In the genomic region with DNA sequence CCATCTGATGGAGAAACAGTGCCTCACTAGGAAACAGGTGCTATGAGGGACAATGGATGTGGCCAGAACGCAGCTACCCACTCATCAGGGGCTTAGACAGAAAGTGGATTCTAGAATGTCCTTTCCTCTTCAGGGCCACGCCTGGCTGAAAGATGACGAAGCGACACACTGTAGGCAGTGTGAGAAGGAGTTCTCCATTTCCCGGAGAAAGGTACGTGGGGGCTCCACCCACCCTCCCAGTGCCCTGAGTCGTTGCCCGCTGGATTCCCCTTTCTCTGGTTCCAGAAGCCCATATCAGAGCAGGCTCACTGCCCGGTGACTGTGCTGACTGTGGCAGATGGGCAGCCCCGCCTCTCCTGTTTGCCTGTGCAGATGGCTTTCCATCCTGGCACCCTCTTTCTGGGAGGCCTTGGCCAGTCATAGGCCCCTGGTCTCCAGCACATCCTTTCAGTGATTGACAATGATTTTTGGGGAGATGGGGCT, we compare ENCODE assay signal across 9 cellular contexts. TPM values are rescaled to one million over a fixed set of nuclear protein-coding genes. Genes with fewer than 3 reads are reported as not detected.
DNase-seq lines count a peak whose midpoint lies in the region; ATAC-seq and TF ChIP-seq lines count a peak whose summit lies in the region.
"Had no signal": no experiment of that assay in that cellular context is flagged by ENCODE, and none has a peak within 500 bp of the region (broad histone marks: within the 10 kb centered on the region; RNA-seq: fewer than 3 reads in every experiment).

No MANE protein-coding gene starts in this region.

- peaks cover 32% of the 10 kb centered on the region for H3K4me1 Mint-ChIP-seq in activated T-cell treated with anti-CD3 and anti-CD28 coated beads, Interleukin-2, amount 50 U/mL, for 24 hours (ENCODE audit: low read depth)
- peaks cover 36% of the 10 kb centered on the region for H3K4me1 Mint-ChIP-seq in activated T-cell treated with anti-CD3 and anti-CD28 coated beads, Interleukin-2, amount 50 U/mL, for 4 hours (ENCODE audit: low read depth)
- peaks cover 34% of the 10 kb centered on the region for H3K4me1 Mint-ChIP-seq in activated naive CD8-positive, alpha-beta T cell treated with anti-CD3 and anti-CD28 coated beads, Interleukin-2, amount 10 ng/mL, durations not matched to agents 7 days and 5 days

- H3K27ac ChIP-seq in suprapubic skin, result no peak overlapping the region
- H3K27ac ChIP-seq: C4-2B had no signal

- TF ChIP-seq CTCF in suprapubic skin (IDR thresholded peaks at IDR 0.05), result no peak

- no peaks in the 10 kb centered on the region for H3K27me3 ChIP-seq in suprapubic skin

- 48% methylated on average over 10 of the region's 10 CpGs for WGBS in suprapubic skin

- H3K9me3 ChIP-seq in suprapubic skin, result no peaks in the 10 kb centered on the region

- TF ChIP-seq EP300 in suprapubic skin (IDR thresholded peaks at IDR 0.05), result no peak

- peaks cover 34% of the 10 kb centered on the region for H3K4me1 ChIP-seq in suprapubic skin

- H3K27ac Mint-ChIP-seq in activated T-cell treated with anti-CD3 and anti-CD28 coated beads, Interleukin-2, amount 50 U/mL, for 24 hours, result peak overlapping the region; percentile 86
- peak overlapping the region; percentile 75 for H3K27ac Mint-ChIP-seq in activated naive CD8-positive, alpha-beta T cell treated with anti-CD3 and anti-CD28 coated beads, Interleukin-2, amount 10 ng/mL, durations not matched to agents 7 days and 5 days

- ATAC-seq in activated T-cell treated with anti-CD3 and anti-CD28 coated beads, Interleukin-2, amount 50 U/mL, for 4 hours, result no peak
- ATAC-seq in activated naive CD8-positive, alpha-beta T cell treated with anti-CD3 and anti-CD28 coated beads, Interleukin-2, amount 10 ng/mL, durations not matched to agents 7 days and 5 days (ENCODE audit: low read depth), result peak; percentile 1

- H3K4me3 Mint-ChIP-seq in activated T-cell treated with anti-CD3 and anti-CD28 coated beads, Interleukin-2, amount 50 U/mL, for 24 hours, result no peak overlapping the region
- no peak overlapping the region for H3K4me3 Mint-ChIP-seq in activated T-cell treated with anti-CD3 and anti-CD28 coated beads, Interleukin-2, amount 50 U/mL, for 4 hours
- no peak overlapping the region for H3K4me3 Mint-ChIP-seq in activated naive CD8-positive, alpha-beta T cell treated with anti-CD3 and anti-CD28 coated beads, Interleukin-2, amount 10 ng/mL, durations not matched to agents 7 days and 5 days

- DNase-seq in activated T-cell treated with anti-CD3 and anti-CD28 coated beads, Interleukin-2, amount 50 U/mL, for 24 hours, result no peak
- DNase-seq in activated T-cell treated with anti-CD3 and anti-CD28 coated beads, Interleukin-2, amount 50 U/mL, for 4 hours, result no peak
- DNase-seq in activated naive CD8-positive, alpha-beta T cell treated with anti-CD3 and anti-CD28 coated beads, Interleukin-2, amount 10 ng/mL, durations not matched to agents 7 days and 5 days, result no peak
- DNase-seq in islet precursor cell (peak; percentile 57), suprapubic skin (ENCODE audit: low spot score in 2 of 2) (peak; percentile 64 to 83), mesenteric fat pad (ENCODE audit: low spot score) (no peak)
- DNase-seq in activated CD4-positive, CD25-positive, alpha-beta regulatory T cell (lab: John Stamatoyannopoulos, UW), result no peak
- DNase-seq in stimulated activated CD4-positive, alpha-beta T cell treated with anti-CD3 and anti-CD28 coated beads, Interleukin-4, amount 100 ng/mL, for 4 hours, result no peak

- no peaks in the 10 kb centered on the region for H3K27me3 Mint-ChIP-seq in activated T-cell treated with anti-CD3 and anti-CD28 coated beads, Interleukin-2, amount 50 U/mL, for 24 hours
- no peaks in the 10 kb centered on the region for H3K27me3 Mint-ChIP-seq in activated T-cell treated with anti-CD3 and anti-CD28 coated beads, Interleukin-2, amount 50 U/mL, for 4 hours (ENCODE audit: low read depth)
- H3K27me3 Mint-ChIP-seq in activated naive CD8-positive, alpha-beta T cell treated with anti-CD3 and anti-CD28 coated beads, Interleukin-2, amount 10 ng/mL, durations not matched to agents 7 days and 5 days, result no peaks in the 10 kb centered on the region

- POLR2A ChIA-PET in activated naive CD8-positive, alpha-beta T cell treated with anti-CD3 and anti-CD28 coated beads, Interleukin-2, amount 10 ng/mL, durations not matched to agents 7 days and 5 days (lab: Charles Lee), result interaction anchor here (0.8 to 12.2 kb wide), 3 partner anchors 10 to 71 kb away, joined by 3 to 144 read pairs (median 12); a partner anchor contains a TSS

- TF ChIP-seq POLR2A in suprapubic skin (IDR thresholded peaks at IDR 0.05), result no peak

- peaks cover 95% of the 10 kb centered on the region for H3K36me3 Mint-ChIP-seq in activated T-cell treated with anti-CD3 and anti-CD28 coated beads, Interleukin-2, amount 50 U/mL, for 24 hours (ENCODE audit: low read depth)
- peaks cover 36% of the 10 kb centered on the region for H3K36me3 Mint-ChIP-seq in activated T-cell treated with anti-CD3 and anti-CD28 coated beads, Interleukin-2, amount 50 U/mL, for 4 hours (ENCODE audit: insufficient read depth)
- H3K36me3 Mint-ChIP-seq in activated naive CD8-positive, alpha-beta T cell treated with anti-CD3 and anti-CD28 coated beads, Interleukin-2, amount 10 ng/mL, durations not matched to agents 7 days and 5 days, result peaks cover 22% of the 10 kb centered on the region

- no peaks in the 10 kb centered on the region for H3K9me3 Mint-ChIP-seq in activated T-cell treated with anti-CD3 and anti-CD28 coated beads, Interleukin-2, amount 50 U/mL, for 24 hours
- no peaks in the 10 kb centered on the region for H3K9me3 Mint-ChIP-seq in activated T-cell treated with anti-CD3 and anti-CD28 coated beads, Interleukin-2, amount 50 U/mL, for 4 hours
- H3K9me3 Mint-ChIP-seq in activated naive CD8-positive, alpha-beta T cell treated with anti-CD3 and anti-CD28 coated beads, Interleukin-2, amount 10 ng/mL, durations not matched to agents 7 days and 5 days, result no peaks in the 10 kb centered on the region

- no peak overlapping the region for H3K4me3 ChIP-seq in suprapubic skin

- peaks cover 73% of the 10 kb centered on the region for H3K36me3 ChIP-seq in suprapubic skin

RNA-seq across cellular contexts. Expression of a gene that starts 16.0 kb away (rescaled TPM):
- 1,000 to 10,000 TPM; 1,008 to 1,029 (median 1,012) TPM for total RNA-seq in activated T-cell treated with anti-CD3 and anti-CD28 coated beads, Interleukin-2, amount 50 U/mL, for 4 hours
- 1,000 to 10,000 TPM; 1,103 to 1,162 TPM for total RNA-seq in activated naive CD8-positive, alpha-beta T cell treated with anti-CD3 and anti-CD28 coated beads, Interleukin-2, amount 10 ng/mL, durations not matched to agents 7 days and 5 days
- total RNA-seq in suprapubic skin (100 to 1,000 TPM; 260 to 868 (median 295) TPM), mesenteric fat pad (429 TPM)

RNA-seq across cellular contexts. Expression of a gene that starts 57.1 kb away (rescaled TPM):
- 10 to 100 TPM; 33.8 to 38.7 (median 34.3) TPM for total RNA-seq in activated T-cell treated with anti-CD3 and anti-CD28 coated beads, Interleukin-2, amount 50 U/mL, for 4 hours
- total RNA-seq in activated naive CD8-positive, alpha-beta T cell treated with anti-CD3 and anti-CD28 coated beads, Interleukin-2, amount 10 ng/mL, durations not matched to agents 7 days and 5 days, result 10 to 100 TPM; 43.0 to 48.9 TPM
- total RNA-seq in suprapubic skin (10 to 100 TPM; 37.8 to 61.3 (median 55.0) TPM), mesenteric fat pad (40.9 TPM)

Comparison
In these comparisons a context has a peak if more than half of its experiments do, and no peak if none do; other contexts are left out.
1. DNase-seq: peak in islet precursor cell (single experiment) and suprapubic skin (2 of 2); none in activated T-cell treated with anti-CD3 and anti-CD28 coated beads, Interleukin-2, amount 50 U/mL, for 24 hours (single experiment), activated T-cell treated with anti-CD3 and anti-CD28 coated beads, Interleukin-2, amount 50 U/mL, for 4 hours (single experiment), activated naive CD8-positive, alpha-beta T cell treated with anti-CD3 and anti-CD28 coated beads, Interleukin-2, amount 10 ng/mL, durations not matched to agents 7 days and 5 days (single experiment), mesenteric fat pad (single experiment), activated CD4-positive, CD25-positive, alpha-beta regulatory T cell (0 of 4) and stimulated activated CD4-positive, alpha-beta T cell treated with anti-CD3 and anti-CD28 coated beads, Interleukin-4, amount 100 ng/mL, for 4 hours (0 of 2).